Comparison of ENCODE assay signal across 8 cellular contexts in genomic region chr19:1133471-1133929, GRCh38. TPM values are rescaled to one million over a fixed set of nuclear protein-coding genes. Genes with fewer than 3 reads are reported as not detected.
A peak's percentile ranks its signal among the peaks of the same experiment; 100 is the strongest.
DNase-seq lines count a peak whose midpoint lies in the region; ATAC-seq and TF ChIP-seq lines count a peak whose summit lies in the region.

No MANE protein-coding gene starts in this region.

- 95% methylated on average over 23 to 25 of the region's 25 CpGs for WGBS in heart right ventricle, 2 donors

- no peaks in the 10 kb centered on the region for H3K9me3 ChIP-seq in heart right ventricle

- peaks cover 13 to 71% (median 41%) of the 10 kb centered on the region in 9 donors for H3K4me1 ChIP-seq in heart right ventricle

- peak; percentile 44 for ATAC-seq in GM19324 (IDR thresholded peaks at IDR 0.05; ENCODE audit: low FRiP score, unreplicated experiment)
- ATAC-seq in heart right ventricle = no peak
- ATAC-seq in HG03135 (IDR thresholded peaks at IDR 0.05; ENCODE audit: unreplicated experiment) = no peak

- H3K27me3 ChIP-seq in heart right ventricle = no peaks in the 10 kb centered on the region

- peak overlapping the region in 8 of 10 donors; percentile 88 to 98 (median 92) for H3K27ac ChIP-seq in heart right ventricle

- DNase-seq in LHCN-M2 (ENCODE audit: low read depth) = peak; percentile 25
- peak; percentile 36 for DNase-seq in activated CD8-positive, alpha-beta memory T cell treated with anti-CD3 and anti-CD28 coated beads, Interleukin-2, amount 50 U/mL, for 1 hour (ENCODE audit: extremely low read depth)
- no peak for DNase-seq in heart right ventricle
- DNase-seq in stimulated activated CD4-positive, alpha-beta T cell treated with anti-CD3 and anti-CD28 coated beads, TNF-alpha, amount 100 ng/mL, for 48 hours (ENCODE audit: low read depth in 3 of 3) = peak; percentile 66 to 84 (median 83)
- DNase-seq in NCI-H345 (lab: John Stamatoyannopoulos, UW) = no peak
- no peak for DNase-seq in globus pallidus (ENCODE audit: low spot score)

- peaks cover 0 to 44% (median 0%) of the 10 kb centered on the region in 9 donors for H3K36me3 ChIP-seq in heart right ventricle

- intact Hi-C loops in heart right ventricle (cut with DNase I) = loop anchor here in 5 of 10 donors (2.0 to 5.0 kb wide), 3 partner anchors 17 to 59 kb away; partner anchors contain the start of gene SBNO2 (in 5 of the 5)

- peak overlapping the region in 1 of 10 donors; percentile 74 for H3K4me3 ChIP-seq in heart right ventricle

- no peak for TF ChIP-seq CTCF in heart right ventricle (IDR thresholded peaks at IDR 0.05)

RNA-seq across cellular contexts. Expression of gene GPX4, which starts 29.7 kb away (rescaled TPM):
- total RNA-seq in LHCN-M2 (2014; rRNA removed) (347 and 363 TPM in 2 replicates), heart right ventricle (100 to 1,000 TPM; 244 to 405 (median 299) TPM)
- 753 TPM for polyA plus RNA-seq in LHCN-M2 (2012)
- polyA plus RNA-seq in heart right ventricle = 100 to 1,000 TPM; 461 to 487 TPM

RNA-seq across cellular contexts. Expression of gene POLR2E, which starts 38.3 kb away (rescaled TPM):
- 277 and 355 TPM in 2 replicates for total RNA-seq in LHCN-M2 (2014; rRNA removed)
- polyA plus RNA-seq in LHCN-M2 (2012) = 341 TPM
- 100 to 1,000 TPM; 111 to 215 (median 134) TPM for total RNA-seq in heart right ventricle
- polyA plus RNA-seq in heart right ventricle = 100 to 1,000 TPM; 116 to 212 TPM

RNA-seq across cellular contexts. Expression of gene SBNO2, which starts 40.6 kb away (rescaled TPM):
- total RNA-seq in LHCN-M2 (2014; rRNA removed) (33.3 and 33.9 TPM in 2 replicates), heart right ventricle (10 to 100 TPM; 12.6 to 61.3 (median 16.1) TPM)
- 18.0 TPM for polyA plus RNA-seq in LHCN-M2 (2012)
- 10 to 100 TPM; 12.6 to 18.7 TPM for polyA plus RNA-seq in heart right ventricle

Comparison
In these comparisons a context has a peak if more than half of its experiments do, and no peak if none do; other contexts are left out.
1. DNase-seq: peak in LHCN-M2 (single experiment), activated CD8-positive, alpha-beta memory T cell treated with anti-CD3 and anti-CD28 coated beads, Interleukin-2, amount 50 U/mL, for 1 hour (single experiment) and stimulated activated CD4-positive, alpha-beta T cell treated with anti-CD3 and anti-CD28 coated beads, TNF-alpha, amount 100 ng/mL, for 48 hours (3 of 3); none in heart right ventricle (0 of 2), NCI-H345 (single experiment) and globus pallidus (single experiment).